ENCODE assay signal across 13 cellular contexts in the genomic region with DNA sequence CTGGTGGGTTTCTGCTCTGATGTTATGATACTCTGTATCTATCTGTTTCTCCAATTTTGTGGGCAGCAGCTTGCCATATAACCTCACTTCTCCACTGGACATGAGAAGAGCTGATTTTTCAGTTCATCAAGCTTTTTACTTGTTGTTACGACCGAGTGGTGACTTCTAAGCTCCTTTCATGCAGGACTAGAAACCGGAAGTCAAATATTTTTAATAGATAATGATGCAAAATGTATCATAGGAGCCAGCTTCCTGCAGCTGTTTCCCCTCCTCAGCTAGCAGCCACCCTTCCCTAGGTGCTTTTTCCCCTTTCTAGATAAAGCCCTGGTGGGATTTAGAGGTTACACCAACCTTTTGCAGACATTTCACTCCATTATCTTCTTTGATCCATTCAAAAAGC. TPM values are rescaled to one million over a fixed set of nuclear protein-coding genes. Genes with fewer than 3 reads are reported as not detected.
DNase-seq lines count a peak whose midpoint lies in the region; ATAC-seq and TF ChIP-seq lines count a peak whose summit lies in the region.
"Had no signal": no experiment of that assay in that cellular context is flagged by ENCODE, and none has a peak within 500 bp of the region (broad histone marks: within the 10 kb centered on the region; RNA-seq: fewer than 3 reads in every experiment).

No MANE protein-coding gene starts in this region.

- ATAC-seq in activated CD8-positive, alpha-beta T cell treated with anti-CD3 and anti-CD28 coated beads for 36 hours, result no peak
- peak; percentile 56 to 65 for ATAC-seq in naive B cell (ENCODE audit: low read depth in 2 of 2)
- ATAC-seq in GM21367 (IDR thresholded peaks at IDR 0.05; ENCODE audit: unreplicated experiment), result no peak
- ATAC-seq in GM21619 (IDR thresholded peaks at IDR 0.05; ENCODE audit: unreplicated experiment), result no peak

- peaks cover 6% of the 10 kb centered on the region for H3K27me3 Mint-ChIP-seq in activated CD8-positive, alpha-beta T cell treated with anti-CD3 and anti-CD28 coated beads for 36 hours
- H3K27me3 Mint-ChIP-seq in naive B cell, result no peaks in the 10 kb centered on the region

- H3K36me3 ChIP-seq in KOPT-K1 (ENCODE audit: insufficient read depth, low read length), result no peaks in the 10 kb centered on the region
- H3K36me3 ChIP-seq: colonic mucosa had no signal

- no peak overlapping the region for H3K4me3 Mint-ChIP-seq in activated CD8-positive, alpha-beta T cell treated with anti-CD3 and anti-CD28 coated beads for 36 hours
- H3K4me3 Mint-ChIP-seq in naive B cell, result peak overlapping the region; percentile 77 to 91 (median 84)

- H3K27ac ChIP-seq in KOPT-K1 (ENCODE audit: low read depth, low read length, poor library complexity, severe bottlenecking), result peak overlapping the region; percentile 80
- H3K27ac ChIP-seq: colonic mucosa had no signal

- DNase-seq in activated CD8-positive, alpha-beta T cell treated with anti-CD3 and anti-CD28 coated beads for 36 hours, result no peak
- DNase-seq in naive B cell (peak; percentile 70), NCI-H2081 treated with DMSO at 0.1 percent for 48 hours (lab: John Stamatoyannopoulos, UW) (no peak)
- DNase-seq: colonic mucosa; kidney glomerular epithelial cell; occipital lobe; SHP77; stimulated activated naive CD4-positive, alpha-beta T cell had no signal

- no peak for TF ChIP-seq CTCF in activated CD8-positive, alpha-beta T cell treated with anti-CD3 and anti-CD28 coated beads for 36 hours (IDR thresholded peaks at IDR 0.05)

- H3K36me3 Mint-ChIP-seq in activated CD8-positive, alpha-beta T cell treated with anti-CD3 and anti-CD28 coated beads for 36 hours (ENCODE audit: low read depth), result peaks cover 3% of the 10 kb centered on the region
- H3K36me3 Mint-ChIP-seq in naive B cell, result peaks cover 5 to 17% of the 10 kb centered on the region in 2 donors

- peaks cover 7% of the 10 kb centered on the region for H3K9me3 Mint-ChIP-seq in activated CD8-positive, alpha-beta T cell treated with anti-CD3 and anti-CD28 coated beads for 36 hours
- peaks cover 3 to 13% (median 6%) of the 10 kb centered on the region in 7 donors for H3K9me3 Mint-ChIP-seq in naive B cell

- CTCF ChIA-PET in activated CD8-positive, alpha-beta T cell treated with anti-CD3 and anti-CD28 coated beads for 36 hours (lab: Charles Lee), result no interaction called here

- intact Hi-C loops in activated CD8-positive, alpha-beta T cell treated with anti-CD3 and anti-CD28 coated beads for 36 hours (cut with micrococcal nuclease), result no loop called here

- POLR2A ChIA-PET in activated CD8-positive, alpha-beta T cell treated with anti-CD3 and anti-CD28 coated beads for 36 hours (lab: Charles Lee), result no interaction called here

- peaks cover 57% of the 10 kb centered on the region for H3K4me1 Mint-ChIP-seq in activated CD8-positive, alpha-beta T cell treated with anti-CD3 and anti-CD28 coated beads for 36 hours (ENCODE audit: low read depth)
- H3K4me1 Mint-ChIP-seq in naive B cell, result peaks cover 52 to 76% (median 73%) of the 10 kb centered on the region in 3 donors

- H3K4me3 ChIP-seq in GM08714 (ENCODE audit: low read length), result peak overlapping the region; percentile 51; the same call in 1 of the 2 replicates
- H3K4me3 ChIP-seq: colonic mucosa had no signal

- no peaks in the 10 kb centered on the region for H3K9me3 ChIP-seq in KOPT-K1 (ENCODE audit: insufficient read depth, low read length, poor library complexity, severe bottlenecking)
- H3K9me3 ChIP-seq: colonic mucosa had no signal

- peak overlapping the region; percentile 46 for H3K27ac Mint-ChIP-seq in activated CD8-positive, alpha-beta T cell treated with anti-CD3 and anti-CD28 coated beads for 36 hours
- peak overlapping the region; percentile 97 to 100 (median 98) for H3K27ac Mint-ChIP-seq in naive B cell

RNA-seq across cellular contexts. Expression of gene ADAM19, which starts 17.0 kb away (rescaled TPM):
- total RNA-seq in activated CD8-positive, alpha-beta T cell treated with anti-CD3 and anti-CD28 coated beads for 36 hours, result 10 to 100 TPM; 12.3 to 12.9 TPM
- 10 to 100 TPM in 5 of 6 donors, 1 to 10 TPM in 1; 6.3 to 75.5 (median 43.4) TPM for polyA plus RNA-seq in naive B cell (ENCODE audit: low read depth in 6 of 6)

RNA-seq across cellular contexts. Expression of gene SOX30, which starts 59.6 kb away (rescaled TPM):
- total RNA-seq in activated CD8-positive, alpha-beta T cell treated with anti-CD3 and anti-CD28 coated beads for 36 hours, result under 1 TPM; 0.11 to 0.16 TPM
- 1 to 10 TPM in 2 of 6 donors, under 1 TPM in 4; 0.42 to 1.1 (median 0.83) TPM for polyA plus RNA-seq in naive B cell (ENCODE audit: low read depth in 6 of 6)
- total RNA-seq: NCI-H460, occipital lobe had no signal

Comparison
In these comparisons a context has a peak if more than half of its experiments do, and no peak if none do; other contexts are left out.
1. ATAC-seq: peak in naive B cell (2 of 2); none in activated CD8-positive, alpha-beta T cell treated with anti-CD3 and anti-CD28 coated beads for 36 hours (single experiment), GM21367 (single experiment) and GM21619 (single experiment).